ENCODE assay signal across 7 cellular contexts in genomic region chr1:205505076-205505729, GRCh38. TPM values are rescaled to one million over a fixed set of nuclear protein-coding genes. Genes with fewer than 3 reads are reported as not detected.
DNase-seq lines count a peak whose midpoint lies in the region; ATAC-seq and TF ChIP-seq lines count a peak whose summit lies in the region.

No MANE protein-coding gene starts in this region.

- DNase-seq in right atrium auricular region (ENCODE audit: low spot score) (no peak), gastrocnemius medialis (no peak), COR-L47 (lab: John Stamatoyannopoulos, UW) (no peak), SHP77 treated with DMSO at 0.1 percent for 48 hours (lab: John Stamatoyannopoulos, UW) (no peak), hippocampal formation (lab: John Stamatoyannopoulos, UW) (no peak)

- ATAC-seq in gastrocnemius medialis: peak in 1 of 2 donors; percentile 20

- H3K27me3 ChIP-seq in HUES48 (ENCODE audit: control insufficient read depth, insufficient read depth, low read length): no peaks in the 10 kb centered on the region
- no peaks in the 10 kb centered on the region for H3K27me3 ChIP-seq in right atrium auricular region
- no peaks in the 10 kb centered on the region for H3K27me3 ChIP-seq in gastrocnemius medialis

- in situ Hi-C loops in gastrocnemius medialis (cut with MboI; ENCODE audit: low sequenced_read_pairs in 4 of 4): no loop called here

- H3K27ac ChIP-seq in HUES48 (ENCODE audit: low read depth, low read length) (peak overlapping the region; percentile 75), right atrium auricular region (peak overlapping the region; percentile 90 to 93), gastrocnemius medialis (peak overlapping the region in 3 of 4 donors; percentile 36 to 54 (median 46))

- TF ChIP-seq CTCF in WI38 (IDR thresholded peaks at IDR 0.05; ENCODE audit: low read depth, low read length) (no peak), right atrium auricular region (IDR thresholded peaks at IDR 0.05) (peak in 1 of 2 donors; percentile 21), gastrocnemius medialis (IDR thresholded peaks at IDR 0.05 in 4 of 5, conservative IDR thresholded peaks at IDR 0.05 in 1 of 5) (no peak)

- H3K4me1 ChIP-seq in HUES48 (ENCODE audit: control insufficient read depth, insufficient read depth, low read length) (peaks cover 28% of the 10 kb centered on the region), right atrium auricular region (peaks cover 0 to 45% of the 10 kb centered on the region in 2 donors), gastrocnemius medialis (peaks cover 14 to 18% of the 10 kb centered on the region in 2 donors)

- peak overlapping the region; percentile 74 for H3K9ac ChIP-seq in HUES48 (ENCODE audit: low read depth, low read length)

- H3K9me3 ChIP-seq in HUES48 (ENCODE audit: control insufficient read depth, insufficient read depth, low read length): no peaks in the 10 kb centered on the region
- no peaks in the 10 kb centered on the region for H3K9me3 ChIP-seq in right atrium auricular region
- H3K9me3 ChIP-seq in gastrocnemius medialis: no peaks in the 10 kb centered on the region

- H3K4me3 ChIP-seq in HUES48 (ENCODE audit: low read depth, low read length) (peak overlapping the region; percentile 97), WI38 (ENCODE audit: low read depth, low read length) (peak overlapping the region; percentile 43), right atrium auricular region (peak overlapping the region; percentile 73 to 76), gastrocnemius medialis (peak overlapping the region; percentile 60 to 74 (median 69))

- intact Hi-C loops in gastrocnemius medialis (cut with DNase I; ENCODE audit: low total_unique reads): no loop called here

- no peak for TF ChIP-seq POLR2A in gastrocnemius medialis (IDR thresholded peaks at IDR 0.05)

- H3K36me3 ChIP-seq in HUES48 (ENCODE audit: control insufficient read depth, insufficient read depth, low read length) (peaks cover 3% of the 10 kb centered on the region; the same call in 1 of the 2 replicates), right atrium auricular region (no peaks in the 10 kb centered on the region), gastrocnemius medialis (no peaks in the 10 kb centered on the region)

RNA-seq across cellular contexts. Expression of gene CDK18, which starts 0.7 kb away (rescaled TPM):
- total RNA-seq in right atrium auricular region: 100 to 1,000 TPM in 1 of 2 donors, 10 to 100 TPM in 1; 85.6 to 116 TPM
- 1 to 10 TPM; 1.2 to 4.6 (median 1.5) TPM for total RNA-seq in gastrocnemius medialis

RNA-seq across cellular contexts. Expression of gene BLACAT1, which starts 49.4 kb away (rescaled TPM):
- total RNA-seq in right atrium auricular region (under 1 TPM; 0.24 to 0.26 TPM), gastrocnemius medialis (not detected)

Comparison
In these comparisons a context has a peak if more than half of its experiments do, and no peak if none do; other contexts are left out.
1. H3K4me3 ChIP-seq: peak in every context shown above with its lines; median percentile 97 in HUES48; 74 in right atrium auricular region; 69 in gastrocnemius medialis; 43 in WI38.
2. RNA of gene CDK18, which starts 0.7 kb away (total RNA-seq): 85.6 to 116 TPM in right atrium auricular region; 1.2 to 4.6 TPM in gastrocnemius medialis; every median in the first group is over 10 times any median in the second.
3. Peak in every context shown above with its lines, with median percentiles within 50 percentile points of each other: H3K27ac ChIP-seq.